8 cellular contexts compared by ENCODE assay signal in the genomic region with DNA sequence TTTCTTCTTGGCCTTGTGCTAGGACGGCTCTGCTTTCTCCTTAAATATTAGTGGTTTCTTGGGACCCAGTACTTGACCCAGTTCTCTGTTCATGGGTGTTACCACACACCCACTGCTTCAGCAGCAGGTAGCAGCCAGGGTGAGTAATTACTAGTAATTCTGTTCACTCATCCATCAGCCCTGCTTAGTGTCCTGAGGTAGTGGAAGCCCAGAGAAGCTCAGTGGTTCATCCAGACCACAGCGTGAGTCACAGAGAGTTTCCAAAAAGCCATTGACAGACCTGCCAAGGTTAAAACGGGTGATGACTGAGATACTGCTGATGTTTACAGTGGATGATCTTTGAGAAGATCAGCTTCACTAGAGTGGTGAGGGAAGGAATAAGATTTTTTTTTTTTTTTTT. TPM values are rescaled to one million over a fixed set of nuclear protein-coding genes. Genes with fewer than 3 reads are reported as not detected.
DNase-seq lines count a peak whose midpoint lies in the region; ATAC-seq and TF ChIP-seq lines count a peak whose summit lies in the region.

No MANE protein-coding gene starts in this region.

- H3K9ac ChIP-seq in neuronal stem cell (ENCODE audit: low read depth, low read length, poor library complexity) (no peak overlapping the region), colonic mucosa (ENCODE audit: low read depth in 2 of 2, low read length in 2 of 2) (no peak overlapping the region)

- H2BK12ac ChIP-seq in neuronal stem cell (ENCODE audit: low read length) = no peak overlapping the region

- peaks cover 34% of the 10 kb centered on the region for H3K36me3 Mint-ChIP-seq in activated T-helper 2 cell treated with anti-CD3 and anti-CD28 coated beads, Interferon-gamma antibody, Interleukin-2, Interleukin-4, amounts not matched to agents 10 μg/mL and 5 μg/mL and 100 μg/mL, durations not matched to agents 14 hours and 24 hours and 36 hours (ENCODE audit: low read depth)

- H3K9me3 Mint-ChIP-seq in activated T-helper 2 cell treated with anti-CD3 and anti-CD28 coated beads, Interferon-gamma antibody, Interleukin-2, Interleukin-4, amounts not matched to agents 10 μg/mL and 5 μg/mL and 100 μg/mL, durations not matched to agents 14 hours and 24 hours and 36 hours = no peaks in the 10 kb centered on the region

- H3K9me3 ChIP-seq in neuronal stem cell (replicated peaks in 1 of 2; ENCODE audit: control insufficient read depth in 2 of 2, insufficient read depth in 1 of 2, low read depth in 1 of 2, low read length in 2 of 2) = no peaks in the 10 kb centered on the region
- H3K9me3 ChIP-seq in colonic mucosa = no peaks in the 10 kb centered on the region

- no peak overlapping the region for H4K91ac ChIP-seq in neuronal stem cell (ENCODE audit: low read depth, low read length, poor library complexity)

- H3K79me1 ChIP-seq in neuronal stem cell (ENCODE audit: low read depth, low read length) = no peaks in the 10 kb centered on the region

- no peaks in the 10 kb centered on the region for H3K27me3 Mint-ChIP-seq in activated T-helper 2 cell treated with anti-CD3 and anti-CD28 coated beads, Interferon-gamma antibody, Interleukin-2, Interleukin-4, amounts not matched to agents 10 μg/mL and 5 μg/mL and 100 μg/mL, durations not matched to agents 14 hours and 24 hours and 36 hours (ENCODE audit: low read depth)

- H3K4me1 ChIP-seq in neuronal stem cell (ENCODE audit: control insufficient read depth in 2 of 2, insufficient read depth in 1 of 2, low read depth in 1 of 2, low read length in 2 of 2) = peaks cover 0 to 1% of the 10 kb centered on the region in 2 donors
- no peaks in the 10 kb centered on the region for H3K4me1 ChIP-seq in colonic mucosa

- H3K27ac Mint-ChIP-seq in activated T-helper 2 cell treated with anti-CD3 and anti-CD28 coated beads, Interferon-gamma antibody, Interleukin-2, Interleukin-4, amounts not matched to agents 10 μg/mL and 5 μg/mL and 100 μg/mL, durations not matched to agents 14 hours and 24 hours and 36 hours = peak overlapping the region; percentile 73

- no CpG with 5 or more reads among the region's 3 CpGs for WGBS in neuronal stem cell (ENCODE audit: extremely low coverage in 2 of 2, insufficient read length in 2 of 2, insufficient replicate concordance in 1 of 2), 2 donors

- H4K8ac ChIP-seq in neuronal stem cell (ENCODE audit: low read depth, low read length) = no peak overlapping the region

- no peak overlapping the region for H2BK15ac ChIP-seq in neuronal stem cell (ENCODE audit: low read length)

- H3K4me3 ChIP-seq in neuronal stem cell (ENCODE audit: low read length in 2 of 2) (no peak overlapping the region), colonic mucosa (no peak overlapping the region)

- TF ChIP-seq CTCF in colonic mucosa (IDR thresholded peaks at IDR 0.05) = no peak

- no peak overlapping the region for H3K14ac ChIP-seq in neuronal stem cell (ENCODE audit: low read length)

- no peak overlapping the region for H3K27ac ChIP-seq in neuronal stem cell (replicated peaks; ENCODE audit: low read length)
- no peak overlapping the region for H3K27ac ChIP-seq in colonic mucosa

- H3K27me3 ChIP-seq in neuronal stem cell (ENCODE audit: control insufficient read depth in 3 of 3, insufficient read depth in 3 of 3, low read depth in 1 of 3, low read length in 3 of 3) = no peaks in the 10 kb centered on the region
- no peaks in the 10 kb centered on the region for H3K27me3 ChIP-seq in colonic mucosa

- ATAC-seq in HG03558 (IDR thresholded peaks at IDR 0.05; ENCODE audit: extremely low read depth, unreplicated experiment) = peak; percentile 91

- H2AK5ac ChIP-seq in neuronal stem cell (ENCODE audit: low read depth, low read length) = no peak overlapping the region

- intact Hi-C loops in activated T-helper 2 cell treated with anti-CD3 and anti-CD28 coated beads, Interferon-gamma antibody, Interleukin-2, Interleukin-4, amounts not matched to agents 10 μg/mL and 5 μg/mL and 100 μg/mL, durations not matched to agents 14 hours and 24 hours and 36 hours (cut with micrococcal nuclease) = loop anchor here (1.0 kb wide), 4 partner anchors 14 to 112 kb away; a partner anchor contains a TSS
- intact Hi-C loops in colonic mucosa (cut with DNase I) = loop anchor here (5.0 kb wide), 1 partner anchor 42 kb away; no protein-coding TSS in a partner anchor

- H2AFZ ChIP-seq in neuronal stem cell (ENCODE audit: low read length) = no peak overlapping the region

- H3K18ac ChIP-seq in neuronal stem cell (ENCODE audit: low read length) = no peak overlapping the region

- H3K36me3 ChIP-seq in neuronal stem cell (replicated peaks in 1 of 2; ENCODE audit: control insufficient read depth in 2 of 2, insufficient read depth in 2 of 2, low read length in 2 of 2) (no peaks in the 10 kb centered on the region), colonic mucosa (no peaks in the 10 kb centered on the region)

- H3K4me2 ChIP-seq in neuronal stem cell (ENCODE audit: insufficient read depth, low read length, poor library complexity, severe bottlenecking) = no peak overlapping the region

- peaks cover 38% of the 10 kb centered on the region for H3K4me1 Mint-ChIP-seq in activated T-helper 2 cell treated with anti-CD3 and anti-CD28 coated beads, Interferon-gamma antibody, Interleukin-2, Interleukin-4, amounts not matched to agents 10 μg/mL and 5 μg/mL and 100 μg/mL, durations not matched to agents 14 hours and 24 hours and 36 hours (ENCODE audit: low read depth)

- H2BK120ac ChIP-seq in neuronal stem cell (ENCODE audit: low read depth, low read length) = no peak overlapping the region

- H3K4ac ChIP-seq in neuronal stem cell (ENCODE audit: low read length) = no peak overlapping the region

- no peak overlapping the region for H3K4me3 Mint-ChIP-seq in activated T-helper 2 cell treated with anti-CD3 and anti-CD28 coated beads, Interferon-gamma antibody, Interleukin-2, Interleukin-4, amounts not matched to agents 10 μg/mL and 5 μg/mL and 100 μg/mL, durations not matched to agents 14 hours and 24 hours and 36 hours (ENCODE audit: low read depth)

- peak in 2 of 3 experiments; percentile 30 to 34 for DNase-seq in activated CD8-positive, alpha-beta memory T cell treated with anti-CD3 and anti-CD28 coated beads for 48 hours (ENCODE audit: low read depth in 2 of 3, low spot score in 2 of 3)
- no peak for DNase-seq in activated CD8-positive, alpha-beta memory T cell treated with anti-CD3 and anti-CD28 coated beads for 24 hours
- peak; percentile 22 for DNase-seq in activated T-helper 2 cell treated with anti-CD3 and anti-CD28 coated beads, Interferon-gamma antibody, Interleukin-2, Interleukin-4, amounts not matched to agents 10 μg/mL and 5 μg/mL and 100 μg/mL, durations not matched to agents 14 hours and 24 hours and 36 hours (ENCODE audit: low spot score)
- DNase-seq in stimulated activated CD4-positive, alpha-beta T cell treated with anti-CD3 and anti-CD28 coated beads, Interleukin-4, amount 100 ng/mL, for 48 hours (ENCODE audit: low read depth in 2 of 2) = peak; percentile 15 to 61
- DNase-seq in GOT3 (lab: John Stamatoyannopoulos, UW) (no peak), neuronal stem cell (ENCODE audit: low spot score) (no peak), colonic mucosa (no peak)

- H2BK5ac ChIP-seq in neuronal stem cell (ENCODE audit: low read length) = no peak overlapping the region

- no peak overlapping the region for H3K23ac ChIP-seq in neuronal stem cell (ENCODE audit: low read depth, low read length, poor library complexity)

RNA-seq across cellular contexts. Expression of a gene that starts 51.7 kb away (rescaled TPM):
- total RNA-seq in activated T-helper 2 cell treated with anti-CD3 and anti-CD28 coated beads, Interferon-gamma antibody, Interleukin-2, Interleukin-4, amounts not matched to agents 10 μg/mL and 5 μg/mL and 100 μg/mL, durations not matched to agents 14 hours and 24 hours and 36 hours = 7.1 and 7.9 TPM in 2 replicates
- 13.5 TPM for polyA plus RNA-seq in neuronal stem cell (2013, experiment 1 of 2)
- 13.0 TPM for polyA plus RNA-seq in neuronal stem cell (2013, experiment 2 of 2)
- total RNA-seq in colonic mucosa = 10 to 100 TPM; 17.1 to 38.5 TPM

Comparison
In these comparisons a context has a peak if more than half of its experiments do, and no peak if none do; other contexts are left out.
1. DNase-seq: peak in activated CD8-positive, alpha-beta memory T cell treated with anti-CD3 and anti-CD28 coated beads for 48 hours (2 of 3), activated T-helper 2 cell treated with anti-CD3 and anti-CD28 coated beads, Interferon-gamma antibody, Interleukin-2, Interleukin-4, amounts not matched to agents 10 μg/mL and 5 μg/mL and 100 μg/mL, durations not matched to agents 14 hours and 24 hours and 36 hours (single experiment) and stimulated activated CD4-positive, alpha-beta T cell treated with anti-CD3 and anti-CD28 coated beads, Interleukin-4, amount 100 ng/mL, for 48 hours (2 of 2); none in activated CD8-positive, alpha-beta memory T cell treated with anti-CD3 and anti-CD28 coated beads for 24 hours (single experiment), GOT3 (single experiment), neuronal stem cell (single experiment) and colonic mucosa (single experiment).